16 cellular contexts compared by ENCODE assay signal in genomic region chr10:69374931-69375306, GRCh38. TPM values are rescaled to one million over a fixed set of nuclear protein-coding genes. Genes with fewer than 3 reads are reported as not detected.
DNase-seq lines count a peak whose midpoint lies in the region; ATAC-seq, FAIRE-seq and TF ChIP-seq lines count a peak whose summit lies in the region.
"Had no signal": no experiment of that assay in that cellular context is flagged by ENCODE, and none has a peak within 500 bp of the region (broad histone marks: within the 10 kb centered on the region; RNA-seq: fewer than 3 reads in every experiment).

No MANE protein-coding gene starts in this region.

- POLR2A ChIA-PET in naive thymus-derived CD4-positive, alpha-beta T cell (lab: Charles Lee): interaction anchor here (1.1 kb wide), 1 partner anchor 30 kb away, joined by 4 read pairs; no protein-coding TSS in a partner anchor

- no peaks in the 10 kb centered on the region for H3K27me3 Mint-ChIP-seq in naive thymus-derived CD4-positive, alpha-beta T cell
- H3K27me3 Mint-ChIP-seq in HFFc6 (ENCODE audit: insufficient read depth): peaks cover 3% of the 10 kb centered on the region; the same call in 1 of the 2 replicates

- peaks cover 13 to 37% (median 24%) of the 10 kb centered on the region in 7 donors for H3K4me1 Mint-ChIP-seq in naive thymus-derived CD4-positive, alpha-beta T cell
- peaks cover 21% of the 10 kb centered on the region for H3K4me1 Mint-ChIP-seq in HFFc6 (ENCODE audit: low read depth)

- no peak overlapping the region for H3K4me3 Mint-ChIP-seq in naive thymus-derived CD4-positive, alpha-beta T cell
- no peak overlapping the region for H3K4me3 Mint-ChIP-seq in HFFc6
- H3K4me3 Mint-ChIP-seq: nephron had no signal

- TF ChIP-seq POLR2A in breast epithelium (IDR thresholded peaks at IDR 0.05) (no peak), uterus (IDR thresholded peaks at IDR 0.05) (no peak)

- intact Hi-C loops in heart right ventricle (cut with DNase I): loop anchor here in 7 of 10 donors (5.0 to 10.0 kb wide), 6 partner anchors 38 to 60 kb away; no protein-coding TSS in a partner anchor
- intact Hi-C loops in Right ventricle myocardium inferior (cut with DNase I): loop anchor here (5.0 kb wide), 1 partner anchor 58 kb away; no protein-coding TSS in a partner anchor
- intact Hi-C loops in breast epithelium (cut with DNase I; ENCODE audit: low total_unique reads): no loop called here
- intact Hi-C loops in naive thymus-derived CD4-positive, alpha-beta T cell (cut with micrococcal nuclease): no loop called here
- intact Hi-C loops in uterus (cut with DNase I; ENCODE audit: low total_unique reads): no loop called here
- intact Hi-C loops in kidney (cut with DNase I): no loop called here

- 92 to 100% methylated on average over 2 of the region's 2 CpGs for WGBS in heart right ventricle, 2 donors

- FAIRE-seq in kidney (lab: Jason Lieb, UNC): no peak

- H3K36me3 ChIP-seq in heart right ventricle (peaks cover 0 to 100% (median 18%) of the 10 kb centered on the region in 9 donors), breast epithelium (no peaks in the 10 kb centered on the region), uterus (no peaks in the 10 kb centered on the region), kidney (ENCODE audit: control insufficient read depth in 1 of 2, insufficient read depth in 2 of 2, low read length in 2 of 2) (peaks cover 8 to 15% of the 10 kb centered on the region in 2 donors)
- peaks cover 7 to 79% (median 11%) of the 10 kb centered on the region in 3 experiments for H3K36me3 ChIP-seq in naive thymus-derived CD4-positive, alpha-beta T cell (ENCODE audit: control insufficient read depth in 2 of 3, insufficient read depth in 3 of 3, low read length in 3 of 3)

- CTCF ChIA-PET in naive thymus-derived CD4-positive, alpha-beta T cell (lab: Charles Lee): no interaction called here

- H3K4me1 ChIP-seq in heart right ventricle (peaks cover 23 to 50% (median 38%) of the 10 kb centered on the region in 9 donors), breast epithelium (peaks cover 4 to 16% of the 10 kb centered on the region in 2 donors), uterus (peaks cover 0 to 12% of the 10 kb centered on the region in 2 donors), kidney (ENCODE audit: control insufficient read depth in 1 of 2, insufficient read depth in 1 of 2, low read depth in 1 of 2, low read length in 2 of 2) (peaks cover 10 to 11% of the 10 kb centered on the region in 2 donors)
- H3K4me1 ChIP-seq in naive thymus-derived CD4-positive, alpha-beta T cell (ENCODE audit: control insufficient read depth in 2 of 2, insufficient read depth in 2 of 2, low read length in 2 of 2): no peaks in the 10 kb centered on the region

- H3K36me3 Mint-ChIP-seq in naive thymus-derived CD4-positive, alpha-beta T cell: peaks cover 16 to 68% (median 31%) of the 10 kb centered on the region in 5 donors
- peaks cover 61% of the 10 kb centered on the region for H3K36me3 Mint-ChIP-seq in HFFc6 (ENCODE audit: low read depth)

- no peaks in the 10 kb centered on the region for H3K9me3 ChIP-seq in heart right ventricle
- no peaks in the 10 kb centered on the region for H3K9me3 ChIP-seq in breast epithelium
- no peaks in the 10 kb centered on the region for H3K9me3 ChIP-seq in naive thymus-derived CD4-positive, alpha-beta T cell (ENCODE audit: control insufficient read depth in 2 of 3, low read length in 3 of 3)
- no peaks in the 10 kb centered on the region for H3K9me3 ChIP-seq in uterus
- no peaks in the 10 kb centered on the region for H3K9me3 ChIP-seq in kidney (ENCODE audit: control insufficient read depth in 1 of 2, low read length in 2 of 2)
- H3K9me3 ChIP-seq: spleen had no signal

- H3K27ac Mint-ChIP-seq in naive thymus-derived CD4-positive, alpha-beta T cell: peak overlapping the region; percentile 5 to 90 (median 76)
- H3K27ac Mint-ChIP-seq in HFFc6: no peak overlapping the region

- ATAC-seq in heart right ventricle (no peak), Right ventricle myocardium inferior (no peak)
- ATAC-seq in naive thymus-derived CD4-positive, alpha-beta T cell: no peak

- H3K27me3 ChIP-seq in heart right ventricle: no peaks in the 10 kb centered on the region
- no peaks in the 10 kb centered on the region for H3K27me3 ChIP-seq in breast epithelium
- no peaks in the 10 kb centered on the region for H3K27me3 ChIP-seq in naive thymus-derived CD4-positive, alpha-beta T cell (ENCODE audit: control insufficient read depth in 2 of 2, insufficient read depth in 2 of 2, low read length in 2 of 2)
- H3K27me3 ChIP-seq in uterus: no peaks in the 10 kb centered on the region
- H3K27me3 ChIP-seq: spleen had no signal

- DNase-seq in heart right ventricle (no peak), Right ventricle myocardium inferior (ENCODE audit: missing footprints) (no peak), breast epithelium (ENCODE audit: low spot score in 2 of 2) (no peak), uterus (no peak), HFFc6 (no peak), kidney (no peak), H4 (ENCODE audit: low spot score) (no peak)
- DNase-seq in naive thymus-derived CD4-positive, alpha-beta T cell: no peak
- DNase-seq: amniotic stem cell, DMS53, KG1, NCI-H1930, NCI-H82, SHP77, spleen had no signal

- H3K9me3 Mint-ChIP-seq in naive thymus-derived CD4-positive, alpha-beta T cell: no peaks in the 10 kb centered on the region
- no peaks in the 10 kb centered on the region for H3K9me3 Mint-ChIP-seq in HFFc6
- H3K9me3 Mint-ChIP-seq: nephron had no signal

- TF ChIP-seq CTCF in heart right ventricle (IDR thresholded peaks at IDR 0.05) (no peak), breast epithelium (IDR thresholded peaks at IDR 0.05) (no peak), uterus (IDR thresholded peaks at IDR 0.05) (no peak), HFFc6 (IDR thresholded peaks at IDR 0.05) (no peak), kidney (IDR thresholded peaks at IDR 0.05; ENCODE audit: borderline replicate concordance, extremely low read depth, insufficient read depth) (no peak)

- H3K9ac ChIP-seq in kidney (ENCODE audit: low read length in 2 of 2): no peak overlapping the region

- H3K4me3 ChIP-seq in heart right ventricle: no peak overlapping the region
- H3K4me3 ChIP-seq in breast epithelium: no peak overlapping the region
- no peak overlapping the region for H3K4me3 ChIP-seq in naive thymus-derived CD4-positive, alpha-beta T cell (ENCODE audit: low read length)
- no peak overlapping the region for H3K4me3 ChIP-seq in uterus
- H3K4me3 ChIP-seq in kidney (ENCODE audit: low read length in 2 of 2): no peak overlapping the region
- H3K4me3 ChIP-seq: spleen had no signal

- H3K27ac ChIP-seq in heart right ventricle (peak overlapping the region in 8 of 10 donors; percentile 32 to 84 (median 63)), breast epithelium (peak overlapping the region; percentile 72 to 76), uterus (peak overlapping the region; percentile 39 to 64), kidney (ENCODE audit: low read depth in 2 of 2, low read length in 2 of 2) (no peak overlapping the region)
- no peak overlapping the region for H3K27ac ChIP-seq in naive thymus-derived CD4-positive, alpha-beta T cell (ENCODE audit: low read depth, low read length)

RNA-seq across cellular contexts. Expression of gene TACR2, which starts 41.8 kb away (rescaled TPM):
- total RNA-seq in heart right ventricle: under 1 TPM in 8 of 10 donors, not detected in 2; 0.15 to 0.93 (median 0.25) TPM
- polyA plus RNA-seq in heart right ventricle: under 1 TPM in 1 of 2 donors, not detected in 1; 0.13 TPM
- 0.19 TPM for total RNA-seq in Right ventricle myocardium inferior
- 1 to 10 TPM in 1 of 3 donors, under 1 TPM in 2; 0.66 to 3.2 (median 0.73) TPM for total RNA-seq in breast epithelium
- total RNA-seq in naive thymus-derived CD4-positive, alpha-beta T cell: under 1 TPM in 1 of 5 experiments, not detected in 4; 0.44 TPM
- under 1 TPM in 1 of 2 donors, not detected in 1; 0.47 TPM for polyA plus RNA-seq in naive thymus-derived CD4-positive, alpha-beta T cell
- 10 to 100 TPM in 2 of 4 donors, 1 to 10 TPM in 1, under 1 TPM in 1; 0.28 to 35.0 (median 13.8) TPM for total RNA-seq in uterus
- total RNA-seq in HFFc6 (2021; fragmentation: NEBNext Ultra II Directional; extraction: Animal tissue kit (Norgen Biotek cat#: 25700)): not detected
- 0.38 TPM for total RNA-seq in kidney
- polyA plus RNA-seq in kidney (ENCODE audit: insufficient read depth, low read depth, low replicate concordance): 0.37 TPM
- total RNA-seq in H4 (2014; rRNA removed; shearing (Covaris generic)): not detected in 2 replicates

Comparison
In these comparisons a context has a peak if more than half of its experiments do, and no peak if none do; other contexts are left out.
1. H3K27ac ChIP-seq: peak in heart right ventricle (8 of 10), breast epithelium (2 of 2) and uterus (2 of 2); none in naive thymus-derived CD4-positive, alpha-beta T cell (single experiment) and kidney (0 of 2).
2. intact Hi-C loops: an anchor here in heart right ventricle (5.0 to 10.0 kb wide) and Right ventricle myocardium inferior (5.0 kb wide); none called in breast epithelium, naive thymus-derived CD4-positive, alpha-beta T cell, uterus and kidney.